In the genomic region with DNA sequence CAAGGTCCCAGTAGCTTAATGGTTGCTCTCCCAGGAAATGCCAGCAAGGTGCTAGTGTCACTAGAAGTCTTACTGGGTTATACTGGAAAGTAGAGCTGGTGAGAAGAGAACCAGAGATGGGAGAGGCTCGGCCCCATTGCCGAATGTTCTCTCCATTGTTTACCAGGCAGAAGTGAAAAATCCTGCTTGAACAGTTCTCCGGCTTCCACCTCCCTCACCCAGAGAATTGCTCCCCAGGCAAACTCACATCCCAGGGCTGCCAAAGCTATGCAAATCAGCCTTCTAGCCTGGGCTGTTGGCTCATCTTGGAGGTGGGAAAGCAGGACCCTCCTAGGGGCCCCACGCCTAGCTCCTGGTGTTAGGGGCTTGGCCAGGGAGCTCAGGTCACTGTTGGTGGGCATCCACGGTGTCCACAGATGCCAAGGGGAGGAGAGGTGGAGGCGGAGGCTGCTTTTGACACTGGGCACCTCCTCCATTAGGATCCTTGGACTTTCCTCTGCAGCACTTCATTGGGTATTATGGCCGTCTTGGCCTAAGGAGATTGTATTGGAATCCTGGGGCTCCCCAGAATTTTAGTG, we compare ENCODE assay signal across 21 cellular contexts. TPM values are rescaled to one million over a fixed set of nuclear protein-coding genes. Genes with fewer than 3 reads are reported as not detected.
A peak's percentile ranks its signal among the peaks of the same experiment; 100 is the strongest.
DNase-seq lines count a peak whose midpoint lies in the region; ATAC-seq and TF ChIP-seq lines count a peak whose summit lies in the region.
"Had no signal": no experiment of that assay in that cellular context is flagged by ENCODE, and none has a peak within 500 bp of the region (broad histone marks: within the 10 kb centered on the region; RNA-seq: fewer than 3 reads in every experiment).

No MANE protein-coding gene starts in this region.

- no peak overlapping the region for H2BK15ac ChIP-seq in H9 (ENCODE audit: low read depth, low read length)

- H3T11ph ChIP-seq in H9 (ENCODE audit: low read length): no peak overlapping the region

- H3K4me3 Mint-ChIP-seq in chondrocyte (ENCODE audit: unreplicated experiment) (no peak overlapping the region), H9 (no peak overlapping the region)
- H3K4me3 Mint-ChIP-seq: CD4-positive, alpha-beta T cell; HFFc6 had no signal

- H3K27me3 Mint-ChIP-seq in chondrocyte (ENCODE audit: low read depth) (peaks cover 70% of the 10 kb centered on the region), H9 (ENCODE audit: low read depth) (peaks cover 31% of the 10 kb centered on the region)

- dilution Hi-C loops in mammary epithelial cell (cut with HindIII; ENCODE audit: low sequenced_read_pairs): loop anchor here (5.0 kb wide), 2 partner anchors 32 to 43 kb away; no protein-coding TSS in a partner anchor

- H2AK5ac ChIP-seq in trophoblast cell (ENCODE audit: low read length) (no peak overlapping the region), H9 (ENCODE audit: insufficient read length, low read length) (no peak overlapping the region)

- H4K12ac ChIP-seq in trophoblast cell (ENCODE audit: low read depth, low read length): no peak overlapping the region

- WGBS in mammary epithelial cell (ENCODE audit: low coverage, missing lambda C conversion rate): 66% methylated on average over 6 of the region's 7 CpGs
- no CpG with 5 or more reads among the region's 7 CpGs for WGBS in trophoblast cell (ENCODE audit: extremely low coverage, insufficient coverage, insufficient read length)
- no CpG with 5 or more reads among the region's 7 CpGs for WGBS in H9 (ENCODE audit: extremely low coverage, insufficient read length, low lambda C conversion rate)

- H3K23me2 ChIP-seq in H9 (ENCODE audit: insufficient read length, low read depth, low read length, poor library complexity, severe bottlenecking): peaks cover 4% of the 10 kb centered on the region

- H2BK12ac ChIP-seq in trophoblast cell (ENCODE audit: low read length) (no peak overlapping the region), H9 (ENCODE audit: insufficient read length, low read depth, low read length) (no peak overlapping the region)

- H4K91ac ChIP-seq in trophoblast cell (ENCODE audit: low read depth, low read length) (peak overlapping the region; percentile 33), H9 (ENCODE audit: insufficient read length, low read depth, low read length) (no peak overlapping the region)

- no peaks in the 10 kb centered on the region for H3K9me3 ChIP-seq in mammary epithelial cell (replicated peaks; ENCODE audit: insufficient read depth, low read length)
- no peaks in the 10 kb centered on the region for H3K9me3 ChIP-seq in trophoblast cell (ENCODE audit: insufficient read depth, low read depth, low read length)
- no peaks in the 10 kb centered on the region for H3K9me3 ChIP-seq in H9 (ENCODE audit: control insufficient read depth, low read depth, low read length)
- H3K9me3 ChIP-seq: A549, Caco-2 had no signal

- intact Hi-C loops in mammary epithelial cell (cut with micrococcal nuclease): no loop called here

- H3K27ac ChIP-seq in mammary epithelial cell (ENCODE audit: insufficient read depth, low read depth, low read length) (no peak overlapping the region), trophoblast cell (ENCODE audit: low read depth, low read length) (no peak overlapping the region), H9 (ENCODE audit: insufficient read length, low read depth, low read length) (no peak overlapping the region)
- H3K27ac ChIP-seq: 22Rv1, A549, C4-2B, GM23248, HL-60 had no signal

- H2BK5ac ChIP-seq in trophoblast cell (ENCODE audit: low read depth, low read length, poor library complexity): no peak overlapping the region
- no peak overlapping the region for H2BK5ac ChIP-seq in H9 (ENCODE audit: insufficient read length, low read length)

- H3K4me2 ChIP-seq in mammary epithelial cell (ENCODE audit: insufficient read depth, low read depth, low read length) (no peak overlapping the region), trophoblast cell (ENCODE audit: low read length) (no peak overlapping the region), H9 (ENCODE audit: insufficient read depth, insufficient read length, low read length) (no peak overlapping the region)
- H3K4me2 ChIP-seq: A549 had no signal

- H3K9me3 Mint-ChIP-seq in chondrocyte (ENCODE audit: low read depth) (no peaks in the 10 kb centered on the region), H9 (no peaks in the 10 kb centered on the region)
- H3K9me3 Mint-ChIP-seq: CD4-positive, alpha-beta T cell; HFFc6 had no signal

- H3K4ac ChIP-seq in trophoblast cell (ENCODE audit: low read depth, low read length) (no peak overlapping the region), H9 (ENCODE audit: low read depth, low read length) (no peak overlapping the region)

- in situ Hi-C loops in T47D (cut with HindIII; ENCODE audit: low pct_unique_long_range_greater_than_20kb, low sequenced_read_pairs) (no loop called here), mammary epithelial cell (cut with MboI; ENCODE audit: low sequenced_read_pairs in 2 of 2) (no loop called here)

- no peak overlapping the region for H2AFZ ChIP-seq in mammary epithelial cell (ENCODE audit: low read depth, low read length)
- H2AFZ ChIP-seq in trophoblast cell (ENCODE audit: insufficient read depth, low read length, poor library complexity): no peak overlapping the region
- no peak overlapping the region for H2AFZ ChIP-seq in H9 (ENCODE audit: low read length)
- H2AFZ ChIP-seq: GM23248 had no signal

- no peak overlapping the region for H3K18ac ChIP-seq in trophoblast cell (ENCODE audit: low read length)
- no peak overlapping the region for H3K18ac ChIP-seq in H9 (ENCODE audit: insufficient read length, low read depth, low read length)

- DNase-seq in T47D (ENCODE audit: low read depth in 1 of 2, low spot score in 1 of 2) (peak; percentile 80 to 85), mammary epithelial cell (no peak), chondrocyte (ENCODE audit: low spot score) (peak; percentile 59), trophoblast cell (peak in 1 of 2 donors; percentile 34), H9 (no peak), NCI-H2171 (lab: John Stamatoyannopoulos, UW) (no peak)
- DNase-seq: AML-193; Caco-2; CD4-positive, alpha-beta T cell; DMS153; DMS79; GF-D8; GM23248; HFFc6 had no signal

- H3K9ac ChIP-seq in mammary epithelial cell (ENCODE audit: insufficient read depth, low read length) (no peak overlapping the region), trophoblast cell (ENCODE audit: low read length) (no peak overlapping the region), H9 (ENCODE audit: extremely low read depth, insufficient read length, low read length) (no peak overlapping the region)
- H3K9ac ChIP-seq: GM23248 had no signal

- H2BK20ac ChIP-seq in H9 (ENCODE audit: low read depth, low read length, poor library complexity, severe bottlenecking): no peak overlapping the region

- H3K79me1 ChIP-seq in trophoblast cell (ENCODE audit: low read length): no peaks in the 10 kb centered on the region
- H3K79me1 ChIP-seq in H9 (ENCODE audit: insufficient read depth, low read depth, low read length, poor library complexity, severe bottlenecking): no peaks in the 10 kb centered on the region

- CTCF ChIA-PET in mammary epithelial cell (lab: Charles Lee; ENCODE audit: low non-redundant PET): no interaction called here

- H3K4me1 Mint-ChIP-seq in chondrocyte (ENCODE audit: low read depth) (no peaks in the 10 kb centered on the region), H9 (peaks cover 44 to 47% of the 10 kb centered on the region in 2 experiments)

- H3K36me3 Mint-ChIP-seq in chondrocyte (ENCODE audit: low read depth) (no peaks in the 10 kb centered on the region), H9 (ENCODE audit: insufficient read depth in 1 of 3, low read depth in 3 of 3) (no peaks in the 10 kb centered on the region; a peak in 1 of 7 replicates)

- BruUV-seq in mammary epithelial cell (replicated peaks; lab: Mats Ljungman, UMichigan): no TSS peak

- H4K8ac ChIP-seq in trophoblast cell (ENCODE audit: low read depth, low read length): no peak overlapping the region
- no peak overlapping the region for H4K8ac ChIP-seq in H9 (replicated peaks; ENCODE audit: insufficient read length, low read depth, low read length)

- no peak overlapping the region for H3K23ac ChIP-seq in trophoblast cell (ENCODE audit: low read length)
- H3K23ac ChIP-seq in H9 (ENCODE audit: insufficient read length, low read depth, low read length): no peak overlapping the region

- ATAC-seq in GM21381 (IDR thresholded peaks at IDR 0.05; ENCODE audit: unreplicated experiment): no peak

- H3K79me2 ChIP-seq in mammary epithelial cell (ENCODE audit: insufficient read depth, low read length): no peaks in the 10 kb centered on the region
- no peaks in the 10 kb centered on the region for H3K79me2 ChIP-seq in trophoblast cell (ENCODE audit: control insufficient read depth, insufficient read depth, low read length, poor library complexity)
- H3K79me2 ChIP-seq in H9 (ENCODE audit: insufficient read depth, low read length): no peaks in the 10 kb centered on the region

- H3K27me3 ChIP-seq in mammary epithelial cell (ENCODE audit: insufficient read depth, low read length): no peaks in the 10 kb centered on the region
- peaks cover 3% of the 10 kb centered on the region for H3K27me3 ChIP-seq in trophoblast cell (ENCODE audit: insufficient read depth, low read length)
- H3K27me3 ChIP-seq in H9 (ENCODE audit: insufficient read depth, low read length): no peaks in the 10 kb centered on the region; the same call in 1 of the 2 replicates

- H4K20me1 ChIP-seq in mammary epithelial cell (ENCODE audit: insufficient read depth, low read length) (no peaks in the 10 kb centered on the region), H9 (ENCODE audit: control insufficient read depth, insufficient read depth, insufficient read length) (no peaks in the 10 kb centered on the region)

- no peak overlapping the region for H4K5ac ChIP-seq in H9 (ENCODE audit: insufficient read length, low read depth, low read length)

- H3K36me3 ChIP-seq in mammary epithelial cell (ENCODE audit: insufficient read depth, low read length) (no peaks in the 10 kb centered on the region), trophoblast cell (ENCODE audit: control insufficient read depth in 1 of 2, insufficient read depth in 2 of 2, low read length in 2 of 2) (no peaks in the 10 kb centered on the region)

- TF ChIP-seq CTCF in mammary epithelial cell (conservative IDR thresholded peaks at IDR 0.05 in 1 of 2, IDR thresholded peaks at IDR 0.05 in 1 of 2; ENCODE audit: extremely low read depth in 1 of 2, insufficient read depth in 1 of 2, low read depth in 1 of 2, low read length in 2 of 2): no peak
- TF ChIP-seq CTCF in chondrocyte (IDR thresholded peaks at IDR 0.05): no peak
- TF ChIP-seq CTCF in H9 (conservative IDR thresholded peaks at IDR 0.05): no peak

- H3K27ac Mint-ChIP-seq in chondrocyte (ENCODE audit: unreplicated experiment) (no peak overlapping the region), H9 (no peak overlapping the region)
- H3K27ac Mint-ChIP-seq: CD4-positive, alpha-beta T cell; HFFc6 had no signal

- no peaks in the 10 kb centered on the region for H3K4me1 ChIP-seq in mammary epithelial cell (ENCODE audit: insufficient read depth, low read length)
- peaks cover 3 to 9% of the 10 kb centered on the region in 2 experiments for H3K4me1 ChIP-seq in trophoblast cell (ENCODE audit: control insufficient read depth in 1 of 2, insufficient read depth in 2 of 2, low read length in 2 of 2)
- H3K4me1 ChIP-seq in H9 (ENCODE audit: insufficient read depth, low read length): peaks cover 11% of the 10 kb centered on the region; the same call in 1 of the 2 replicates
- H3K4me1 ChIP-seq: A549, Caco-2 had no signal

- peak overlapping the region; percentile 25 for H2BK120ac ChIP-seq in trophoblast cell (ENCODE audit: insufficient read depth, low read length, poor library complexity)
- H2BK120ac ChIP-seq in H9 (ENCODE audit: low read depth, low read length, poor library complexity, severe bottlenecking): no peak overlapping the region

- no peak overlapping the region for H3K56ac ChIP-seq in H9 (ENCODE audit: insufficient read length, low read depth, low read length)

- no peak overlapping the region for H3K4me3 ChIP-seq in mammary epithelial cell (replicated peaks in 1 of 3; ENCODE audit: insufficient read depth in 1 of 3, low read depth in 2 of 3, low read length in 3 of 3)
- no peak overlapping the region for H3K4me3 ChIP-seq in trophoblast cell (ENCODE audit: low read depth, low read length)
- H3K4me3 ChIP-seq: A549, GM23248 had no signal

- no peak overlapping the region for H3K14ac ChIP-seq in trophoblast cell (ENCODE audit: low read length)
- H3K14ac ChIP-seq in H9 (ENCODE audit: insufficient read depth, low read length): no peak overlapping the region

RNA-seq across cellular contexts. Expression of a gene that starts 20.1 kb away (rescaled TPM):
- under 1 TPM; 0.17 to 0.38 TPM for total RNA-seq in mammary epithelial cell
- 0.17 TPM for polyA plus RNA-seq in mammary epithelial cell
- polyA minus RNA-seq in mammary epithelial cell: not detected
- total RNA-seq in chondrocyte: not detected in 3 replicates
- 18.6 and 19.6 TPM in 2 replicates for polyA plus RNA-seq in trophoblast cell (2013)
- total RNA-seq in H9 (2021): 1.1 and 1.3 TPM in 2 replicates
- total RNA-seq: Caco-2; CD4-positive, alpha-beta T cell; Daoy; GM23248; HFFc6; HT1080 had no signal
- polyA plus RNA-seq: A549, GM23248 had no signal

RNA-seq across cellular contexts. Expression of a gene that starts 49.2 kb away (rescaled TPM):
- total RNA-seq in mammary epithelial cell (10 to 100 TPM in 1 of 2 donors, 1 to 10 TPM in 1; 4.7 to 20.3 TPM), chondrocyte (5.7 to 12.8 TPM (median 6.6 TPM) in 3 replicates), H9 (2021) (1.1 and 1.6 TPM in 2 replicates)
- polyA plus RNA-seq in mammary epithelial cell: 16.5 TPM
- polyA minus RNA-seq in mammary epithelial cell: 9.3 TPM
- polyA plus RNA-seq in trophoblast cell (2013): 15.2 and 18.2 TPM in 2 replicates

Comparison
In these comparisons a context has a peak if more than half of its experiments do, and no peak if none do; other contexts are left out.
1. DNase-seq: peak in T47D (2 of 2) and chondrocyte (single experiment); none in mammary epithelial cell (single experiment), H9 (single experiment) and NCI-H2171 (single experiment).